17 cellular contexts compared by ENCODE assay signal in genomic region chr3:15303216-15303615, GRCh38. TPM values are rescaled to one million over a fixed set of nuclear protein-coding genes. Genes with fewer than 3 reads are reported as not detected.
DNase-seq lines count a peak whose midpoint lies in the region; ATAC-seq and TF ChIP-seq lines count a peak whose summit lies in the region.
"Had no signal": no experiment of that assay in that cellular context is flagged by ENCODE, and none has a peak within 500 bp of the region (broad histone marks: within the 10 kb centered on the region; RNA-seq: fewer than 3 reads in every experiment).

No MANE protein-coding gene starts in this region.

- H3K79me1 ChIP-seq in trophoblast cell (ENCODE audit: low read length): peaks cover 17% of the 10 kb centered on the region

- H3K4me3 Mint-ChIP-seq in activated T-cell treated with anti-CD3 and anti-CD28 coated beads, Interleukin-2, amount 50 U/mL, for 72 hours: peak overlapping the region in 1 of 2 donors; percentile 21
- H3K4me3 Mint-ChIP-seq in T-cell (peak overlapping the region in 2 of 3 donors; percentile 23 to 38), endothelial cell (ENCODE audit: unreplicated experiment) (peak overlapping the region; percentile 37)
- no peak overlapping the region for H3K4me3 Mint-ChIP-seq in stimulated activated memory B cell treated with anti-CD40 and anti-IgM and Interleukin-4, amounts not matched to agents 10 μg/mL and 1 μg/mL and 100 μg/mL, for 72 hours

- no peak overlapping the region for H3K9ac ChIP-seq in trophoblast cell (ENCODE audit: low read length)

- no peak overlapping the region for H3K14ac ChIP-seq in trophoblast cell (ENCODE audit: low read length)

- no peak overlapping the region for H2BK5ac ChIP-seq in trophoblast cell (ENCODE audit: low read depth, low read length, poor library complexity)

- no peak overlapping the region for H3K18ac ChIP-seq in trophoblast cell (ENCODE audit: low read length)

- H2BK120ac ChIP-seq in trophoblast cell (ENCODE audit: insufficient read depth, low read length, poor library complexity): no peak overlapping the region

- CTCF ChIA-PET in T-cell (lab: Charles Lee): interaction anchor here in 1 of 2 donors (0.9 kb wide), 1 partner anchor 106 kb away, joined by 3 read pairs; no protein-coding TSS in a partner anchor

- H3K4ac ChIP-seq in trophoblast cell (ENCODE audit: low read depth, low read length): peak overlapping the region; percentile 13

- H3K4me3 ChIP-seq in trophoblast cell (ENCODE audit: low read depth, low read length): no peak overlapping the region
- H3K4me3 ChIP-seq: A549, Peyer's patch had no signal

- no peak for DNase-seq in activated T-cell treated with anti-CD3 and anti-CD28 coated beads, Interleukin-2, amount 50 U/mL, for 72 hours
- DNase-seq in activated T-cell treated with anti-CD3 and anti-CD28 coated beads, Interleukin-2, amount 50 U/mL, for 1 hour: no peak
- DNase-seq in T-cell (no peak), endothelial cell (ENCODE audit: low spot score) (no peak), trophoblast cell (no peak)
- DNase-seq: GF-D8, Karpas-422, MM.1S, NCI-H187 treated with DMSO at 0.1 percent for 48 hours, NCI-H2171, NCI-H82, Right ventricle myocardium superior had no signal

- H3K9me3 Mint-ChIP-seq in activated T-cell treated with anti-CD3 and anti-CD28 coated beads, Interleukin-2, amount 50 U/mL, for 72 hours: peaks cover 0 to 2% of the 10 kb centered on the region in 2 donors
- H3K9me3 Mint-ChIP-seq in T-cell (no peaks in the 10 kb centered on the region), endothelial cell (ENCODE audit: unreplicated experiment) (no peaks in the 10 kb centered on the region)
- H3K9me3 Mint-ChIP-seq in stimulated activated memory B cell treated with anti-CD40 and anti-IgM and Interleukin-4, amounts not matched to agents 10 μg/mL and 1 μg/mL and 100 μg/mL, for 72 hours: no peaks in the 10 kb centered on the region

- H2BK12ac ChIP-seq in trophoblast cell (ENCODE audit: low read length): no peak overlapping the region

- POLR2A ChIA-PET in T-cell (lab: Charles Lee): interaction anchor here in 1 of 2 donors (0.6 kb wide), 1 partner anchor 101 kb away, joined by 3 read pairs; no protein-coding TSS in a partner anchor

- peaks cover 35 to 50% of the 10 kb centered on the region in 2 experiments for H3K36me3 ChIP-seq in trophoblast cell (ENCODE audit: control insufficient read depth in 1 of 2, insufficient read depth in 2 of 2, low read length in 2 of 2)

- H3K27me3 ChIP-seq in trophoblast cell (ENCODE audit: insufficient read depth, low read length): no peaks in the 10 kb centered on the region
- H3K27me3 ChIP-seq: Peyer's patch had no signal

- H3K9me3 ChIP-seq in trophoblast cell (ENCODE audit: insufficient read depth, low read depth, low read length): peaks cover 1% of the 10 kb centered on the region
- H3K9me3 ChIP-seq: A549, Peyer's patch had no signal

- no peak for ATAC-seq in activated T-cell treated with anti-CD3 and anti-CD28 coated beads, Interleukin-2, amount 50 U/mL, for 72 hours (replicated peaks in 1 of 2)
- ATAC-seq in T-cell (replicated peaks in 1 of 4): no peak
- no peak for ATAC-seq in stimulated activated memory B cell treated with anti-CD40 and anti-IgM and Interleukin-4, amounts not matched to agents 10 μg/mL and 1 μg/mL and 100 μg/mL, for 72 hours
- no peak for ATAC-seq in GM21825 (IDR thresholded peaks at IDR 0.05; ENCODE audit: unreplicated experiment)
- ATAC-seq in HG03354 (IDR thresholded peaks at IDR 0.05; ENCODE audit: poor library complexity, severe bottlenecking, unreplicated experiment): no peak
- ATAC-seq: A549 had no signal

- H3K27me3 Mint-ChIP-seq in activated T-cell treated with anti-CD3 and anti-CD28 coated beads, Interleukin-2, amount 50 U/mL, for 72 hours (ENCODE audit: low read depth): no peaks in the 10 kb centered on the region
- H3K27me3 Mint-ChIP-seq in T-cell (no peaks in the 10 kb centered on the region), endothelial cell (ENCODE audit: unreplicated experiment) (peaks cover 2% of the 10 kb centered on the region)
- no peaks in the 10 kb centered on the region for H3K27me3 Mint-ChIP-seq in stimulated activated memory B cell treated with anti-CD40 and anti-IgM and Interleukin-4, amounts not matched to agents 10 μg/mL and 1 μg/mL and 100 μg/mL, for 72 hours

- peaks cover 4 to 7% of the 10 kb centered on the region in 2 donors for H3K36me3 Mint-ChIP-seq in activated T-cell treated with anti-CD3 and anti-CD28 coated beads, Interleukin-2, amount 50 U/mL, for 72 hours (ENCODE audit: insufficient read depth in 2 of 2)
- H3K36me3 Mint-ChIP-seq in T-cell (peaks cover 61% of the 10 kb centered on the region), endothelial cell (ENCODE audit: low read depth, unreplicated experiment) (peaks cover 35% of the 10 kb centered on the region)
- H3K36me3 Mint-ChIP-seq in stimulated activated memory B cell treated with anti-CD40 and anti-IgM and Interleukin-4, amounts not matched to agents 10 μg/mL and 1 μg/mL and 100 μg/mL, for 72 hours: peaks cover 55% of the 10 kb centered on the region

- H4K12ac ChIP-seq in trophoblast cell (ENCODE audit: low read depth, low read length): no peak overlapping the region

- peaks cover 30% of the 10 kb centered on the region for H3K4me1 Mint-ChIP-seq in activated T-cell treated with anti-CD3 and anti-CD28 coated beads, Interleukin-2, amount 50 U/mL, for 72 hours (ENCODE audit: low read depth)
- peaks cover 62 to 81% (median 63%) of the 10 kb centered on the region in 3 donors for H3K4me1 Mint-ChIP-seq in T-cell
- peaks cover 51% of the 10 kb centered on the region for H3K4me1 Mint-ChIP-seq in endothelial cell (ENCODE audit: unreplicated experiment)
- H3K4me1 Mint-ChIP-seq in stimulated activated memory B cell treated with anti-CD40 and anti-IgM and Interleukin-4, amounts not matched to agents 10 μg/mL and 1 μg/mL and 100 μg/mL, for 72 hours: peaks cover 49% of the 10 kb centered on the region

- H3K79me2 ChIP-seq in trophoblast cell (ENCODE audit: control insufficient read depth, insufficient read depth, low read length, poor library complexity): peaks cover 20% of the 10 kb centered on the region

- H4K8ac ChIP-seq in trophoblast cell (ENCODE audit: low read depth, low read length): no peak overlapping the region

- H3K27ac ChIP-seq in trophoblast cell (ENCODE audit: low read depth, low read length): no peak overlapping the region
- H3K27ac ChIP-seq: A549 had no signal

- peaks cover 21 to 36% of the 10 kb centered on the region in 2 experiments for H3K4me1 ChIP-seq in trophoblast cell (ENCODE audit: control insufficient read depth in 1 of 2, insufficient read depth in 2 of 2, low read length in 2 of 2)

- H2AK5ac ChIP-seq in trophoblast cell (ENCODE audit: low read length): no peak overlapping the region

- H3K4me2 ChIP-seq in trophoblast cell (ENCODE audit: low read length): no peak overlapping the region
- H3K4me2 ChIP-seq: A549 had no signal

- peak overlapping the region; percentile 13 for H3K27ac Mint-ChIP-seq in activated T-cell treated with anti-CD3 and anti-CD28 coated beads, Interleukin-2, amount 50 U/mL, for 72 hours
- H3K27ac Mint-ChIP-seq in T-cell (peak overlapping the region in 1 of 2 donors; percentile 84), endothelial cell (ENCODE audit: unreplicated experiment) (no peak overlapping the region)
- no peak overlapping the region for H3K27ac Mint-ChIP-seq in stimulated activated memory B cell treated with anti-CD40 and anti-IgM and Interleukin-4, amounts not matched to agents 10 μg/mL and 1 μg/mL and 100 μg/mL, for 72 hours

- no peak overlapping the region for H4K91ac ChIP-seq in trophoblast cell (ENCODE audit: low read depth, low read length)

- no CpG with 5 or more reads among the region's 8 CpGs for WGBS in trophoblast cell (ENCODE audit: extremely low coverage, insufficient coverage, insufficient read length)

- H2AFZ ChIP-seq in trophoblast cell (ENCODE audit: insufficient read depth, low read length, poor library complexity): no peak overlapping the region

- no peak for TF ChIP-seq CTCF in endothelial cell (IDR thresholded peaks at IDR 0.05; ENCODE audit: unreplicated experiment)

- H3K23ac ChIP-seq in trophoblast cell (ENCODE audit: low read length): no peak overlapping the region

RNA-seq across cellular contexts. Expression of gene SH3BP5, which starts 29.2 kb away (rescaled TPM):
- 10 to 100 TPM in 1 of 2 donors, 1 to 10 TPM in 1; 7.4 to 19.6 TPM for total RNA-seq in activated T-cell treated with anti-CD3 and anti-CD28 coated beads, Interleukin-2, amount 50 U/mL, for 72 hours
- total RNA-seq in T-cell: 10 to 100 TPM; 25.0 to 66.7 (median 41.7) TPM
- total RNA-seq in endothelial cell (ENCODE audit: unreplicated experiment): 41.1 TPM
- 163 and 169 TPM in 2 replicates for polyA plus RNA-seq in trophoblast cell (2013)
